In genomic region chr4:101334963-101335572, GRCh38 we compare ENCODE assay signal across 10 cellular contexts. TPM values are rescaled to one million over a fixed set of nuclear protein-coding genes. Genes with fewer than 3 reads are reported as not detected.
DNase-seq lines count a peak whose midpoint lies in the region; ATAC-seq and TF ChIP-seq lines count a peak whose summit lies in the region.
"Had no signal": no experiment of that assay in that cellular context is flagged by ENCODE, and none has a peak within 500 bp of the region (broad histone marks: within the 10 kb centered on the region; RNA-seq: fewer than 3 reads in every experiment).

No MANE protein-coding gene starts in this region.

- peaks cover 63% of the 10 kb centered on the region for H4K20me1 ChIP-seq in hepatocyte (ENCODE audit: insufficient read depth, poor library complexity, severe bottlenecking)

- H2AFZ ChIP-seq in hepatocyte = no peak overlapping the region

- H3K4me3 ChIP-seq in hepatocyte = no peak overlapping the region
- H3K4me3 ChIP-seq: esophagus squamous epithelium had no signal

- H3K27me3 ChIP-seq in hepatocyte = no peaks in the 10 kb centered on the region
- H3K27me3 ChIP-seq: esophagus squamous epithelium had no signal

- no peak overlapping the region for H3K27ac ChIP-seq in hepatocyte
- H3K27ac ChIP-seq: esophagus squamous epithelium had no signal

- H3K79me2 ChIP-seq in hepatocyte = peaks cover 99% of the 10 kb centered on the region

- no peaks in the 10 kb centered on the region for H3K4me1 ChIP-seq in hepatocyte (ENCODE audit: insufficient read depth)

- no peaks in the 10 kb centered on the region for H3K9me3 ChIP-seq in hepatocyte (ENCODE audit: low read depth)
- H3K9me3 ChIP-seq: esophagus squamous epithelium had no signal

- H3K36me3 ChIP-seq in hepatocyte (replicated peaks; ENCODE audit: insufficient read depth, low read depth) = no peaks in the 10 kb centered on the region
- H3K36me3 ChIP-seq: esophagus squamous epithelium had no signal

- WGBS in hepatocyte (ENCODE audit: low lambda C conversion rate, missing lambda C conversion rate) = 47% methylated on average over 6 of the region's 6 CpGs

- DNase-seq in hepatocyte (ENCODE audit: low spot score) (no peak), iPS-NIHi7 (ENCODE audit: extremely low spot score) (no peak), DMS153 treated with DMSO at 0.1 percent for 48 hours (lab: John Stamatoyannopoulos, UW; ENCODE audit: unreplicated experiment) (no peak), NCI-H2171 treated with DMSO at 0.1 percent for 48 hours (lab: John Stamatoyannopoulos, UW) (no peak)
- DNase-seq: activated naive CD8-positive, alpha-beta T cell treated with anti-CD3 and anti-CD28 coated beads, Interleukin-2, amount 10 ng/mL, durations not matched to agents 7 days and 5 days; esophagus squamous epithelium; NCI-H1930 had no signal

- peak overlapping the region; percentile 37 for H3K4me2 ChIP-seq in hepatocyte

- no peak for TF ChIP-seq CTCF in hepatocyte (IDR thresholded peaks at IDR 0.05; ENCODE audit: poor library complexity)

- ATAC-seq in GM18861 (IDR thresholded peaks at IDR 0.05; ENCODE audit: unreplicated experiment) (peak; percentile 65), GM21528 (IDR thresholded peaks at IDR 0.05; ENCODE audit: low FRiP score, unreplicated experiment) (peak; percentile 62), HG03469 (IDR thresholded peaks at IDR 0.05; ENCODE audit: unreplicated experiment) (peak; percentile 46)

- H3K9me2 ChIP-seq in hepatocyte (replicated peaks; ENCODE audit: insufficient read depth) = no peaks in the 10 kb centered on the region

RNA-seq across cellular contexts. Expression of gene PPP3CA, which starts 12.3 kb away (rescaled TPM):
- total RNA-seq in hepatocyte = 47.8 and 49.5 TPM in 2 replicates
- polyA plus RNA-seq in hepatocyte = 12.9 and 15.6 TPM in 2 replicates
